ENCODE assay signal across 27 cellular contexts in the genomic region with DNA sequence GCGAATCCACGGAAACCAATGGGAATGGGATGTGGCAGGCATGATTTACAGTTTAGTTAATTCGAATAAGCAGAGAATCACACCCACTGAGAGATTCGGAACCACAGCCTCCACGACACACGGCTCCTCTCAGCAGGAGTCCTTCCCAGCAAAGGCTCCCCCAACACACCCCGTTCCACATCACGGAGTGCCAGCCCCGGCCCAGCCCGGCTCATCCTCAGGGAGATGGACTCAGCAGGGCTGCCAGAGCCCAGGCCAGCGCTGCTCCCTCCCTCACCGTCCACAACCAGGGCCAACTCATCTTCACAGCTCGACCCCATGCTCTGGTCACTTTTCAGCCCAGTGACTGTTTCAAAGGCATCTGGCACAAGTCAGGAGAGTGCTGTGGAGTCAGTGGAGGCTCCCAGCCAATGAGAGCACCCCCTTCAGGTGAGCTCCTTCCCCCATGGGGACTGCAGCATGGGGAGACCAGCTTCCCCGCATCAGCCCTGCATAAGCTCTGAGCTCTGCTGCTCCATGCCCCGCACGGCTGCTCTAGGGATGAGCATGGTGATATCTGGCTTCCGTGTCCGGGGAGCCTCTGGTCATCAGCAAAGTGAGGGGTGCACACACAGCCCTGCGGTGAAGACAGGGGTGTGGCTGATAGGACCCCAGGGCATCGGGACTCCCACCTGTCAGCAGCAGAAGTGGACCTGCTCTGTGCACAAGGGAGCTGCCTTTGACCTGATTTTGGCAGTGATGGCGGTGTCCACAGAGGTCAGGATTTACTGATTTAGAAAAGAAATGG.
"Had no signal": no experiment of that assay in that cellular context is flagged by ENCODE, and none has a peak within 500 bp of the region (broad histone marks: within the 10 kb centered on the region; RNA-seq: fewer than 3 reads in every experiment).

No MANE protein-coding gene starts in this region.

- H3K27me3 Mint-ChIP-seq: activated CD8-positive, alpha-beta T cell treated with anti-CD3 and anti-CD28 coated beads for 36 hours; activated naive CD4-positive, alpha-beta T cell treated with anti-CD3 and anti-CD28 coated beads, Interleukin-2, amount 50 U/mL, for 24 hours had no signal

- DNase-seq: activated CD4-positive, alpha-beta T cell treated with anti-CD3 and anti-CD28 coated beads for 4 hours; activated CD8-positive, alpha-beta memory T cell treated with anti-CD3 and anti-CD28 coated beads, Interleukin-2, amount 50 U/mL, for 4 hours; activated CD8-positive, alpha-beta T cell treated with anti-CD3 and anti-CD28 coated beads for 36 hours; activated naive CD4-positive, alpha-beta T cell; activated T-cell treated with anti-CD3 and anti-CD28 coated beads, Interleukin-2, amount 50 U/mL, for 72 hours; aorta; MG63; MV-4-11; NCI-H1092 treated with DMSO at 0.1 percent for 48 hours; NCI-H1417 treated with DMSO at 0.1 percent for 48 hours; NCI-H1694; NCI-H2029 treated with DMSO at 0.1 percent for 48 hours; NCI-H345; NCI-H510A; NCI-H526 treated with DMSO at 0.1 percent for 48 hours; NCI-H82; OCI-M1; RPMI8226; T-helper 1 cell had no signal

- H3K27ac ChIP-seq: breast epithelium, KMS-11, SK-N-MC, VCaP had no signal

- H3K4me1 Mint-ChIP-seq: central memory CD8-positive, alpha-beta T cell had no signal

- H3K4me2 ChIP-seq: KMS-11 had no signal

- H3K4me1 ChIP-seq: breast epithelium had no signal

- H3K9me3 ChIP-seq: breast epithelium, MG63 had no signal

- H3K9me3 Mint-ChIP-seq: activated CD8-positive, alpha-beta T cell treated with anti-CD3 and anti-CD28 coated beads for 36 hours; activated naive CD4-positive, alpha-beta T cell treated with anti-CD3 and anti-CD28 coated beads, Interleukin-2, amount 50 U/mL, for 24 hours; activated T-cell treated with anti-CD3 and anti-CD28 coated beads, Interleukin-2, amount 50 U/mL, for 72 hours; activated T-helper 2 cell treated with anti-CD3 and anti-CD28 coated beads, Interferon-gamma antibody, Interleukin-2, Interleukin-4, amounts not matched to agents 10 μg/mL and 5 μg/mL and 100 μg/mL, durations not matched to agents 14 hours and 24 hours and 36 hours; central memory CD8-positive, alpha-beta T cell had no signal

- H3K36me3 ChIP-seq: breast epithelium, MG63 had no signal

- H3K9ac ChIP-seq: KMS-11 had no signal

- H3K27ac Mint-ChIP-seq: activated CD8-positive, alpha-beta T cell treated with anti-CD3 and anti-CD28 coated beads for 36 hours; activated naive CD4-positive, alpha-beta T cell treated with anti-CD3 and anti-CD28 coated beads, Interleukin-2, amount 50 U/mL, for 24 hours; activated T-cell treated with anti-CD3 and anti-CD28 coated beads, Interleukin-2, amount 50 U/mL, for 72 hours; activated T-helper 2 cell treated with anti-CD3 and anti-CD28 coated beads, Interferon-gamma antibody, Interleukin-2, Interleukin-4, amounts not matched to agents 10 μg/mL and 5 μg/mL and 100 μg/mL, durations not matched to agents 14 hours and 24 hours and 36 hours had no signal

- ATAC-seq: activated CD8-positive, alpha-beta T cell treated with anti-CD3 and anti-CD28 coated beads for 36 hours; activated T-cell treated with anti-CD3 and anti-CD28 coated beads, Interleukin-2, amount 50 U/mL, for 72 hours; Right ventricle myocardium inferior had no signal

- H3K4me3 Mint-ChIP-seq: activated CD8-positive, alpha-beta T cell treated with anti-CD3 and anti-CD28 coated beads for 36 hours; activated naive CD4-positive, alpha-beta T cell treated with anti-CD3 and anti-CD28 coated beads, Interleukin-2, amount 50 U/mL, for 24 hours; activated T-cell treated with anti-CD3 and anti-CD28 coated beads, Interleukin-2, amount 50 U/mL, for 72 hours; central memory CD8-positive, alpha-beta T cell had no signal

- H3K36me3 Mint-ChIP-seq: activated naive CD4-positive, alpha-beta T cell treated with anti-CD3 and anti-CD28 coated beads, Interleukin-2, amount 50 U/mL, for 24 hours had no signal

- H3K4me3 ChIP-seq: breast epithelium, MG63, SK-N-MC had no signal
